ENCODE assay signal across 10 cellular contexts in the genomic region with DNA sequence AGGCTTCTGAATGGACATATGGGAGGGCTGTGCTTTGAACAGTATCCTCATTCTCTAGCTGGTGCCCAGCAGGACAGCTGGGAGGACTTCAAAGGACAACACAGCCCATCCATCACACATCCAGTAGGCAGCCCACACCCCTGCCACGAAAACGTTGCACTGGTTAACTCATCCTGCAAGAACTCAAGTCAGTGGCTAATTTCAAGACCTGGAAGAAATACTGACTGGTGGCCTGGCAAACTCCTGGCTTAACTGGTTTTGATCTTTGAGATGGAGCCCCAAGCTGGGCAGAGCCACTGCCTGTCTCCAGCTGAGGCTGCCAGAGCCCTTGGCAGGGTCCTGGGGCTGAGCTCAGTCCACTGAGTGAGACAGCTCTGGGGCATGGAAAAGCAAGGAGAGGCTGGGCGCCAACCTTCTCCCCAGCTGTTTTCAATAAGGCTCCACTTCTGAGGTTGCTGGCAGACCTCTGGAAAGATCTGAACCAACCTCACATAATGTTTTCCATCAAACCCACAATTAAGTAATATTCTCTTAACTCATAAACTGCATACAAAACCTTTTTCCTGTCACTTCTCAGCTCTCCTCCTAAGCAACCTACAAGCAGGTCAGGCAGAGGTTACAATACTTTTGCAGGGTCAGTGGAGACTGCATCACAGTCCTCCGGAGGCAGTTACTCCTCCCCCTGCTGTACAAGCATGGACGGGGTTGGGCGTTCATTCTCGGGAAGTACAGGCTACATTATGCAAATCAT.
DNase-seq lines count a peak whose midpoint lies in the region; ATAC-seq and TF ChIP-seq lines count a peak whose summit lies in the region.
"Had no signal": no experiment of that assay in that cellular context is flagged by ENCODE, and none has a peak within 500 bp of the region (broad histone marks: within the 10 kb centered on the region; RNA-seq: fewer than 3 reads in every experiment).

No MANE protein-coding gene starts in this region.

- ATAC-seq in GM19035 (IDR thresholded peaks at IDR 0.05; ENCODE audit: unreplicated experiment) (no peak), GM21619 (IDR thresholded peaks at IDR 0.05; ENCODE audit: unreplicated experiment) (no peak)
- ATAC-seq: heart left ventricle had no signal

- in situ Hi-C loops in ACHN (cut with HindIII; ENCODE audit: low pct_ligation_motif_present, low pct_unique_long_range_greater_than_20kb, low sequenced_read_pairs): no loop called here

- DNase-seq in AG09309 (ENCODE audit: low read depth): peak; percentile 97
- peak; percentile 37 for DNase-seq in NCI-H526 treated with DMSO at 0.1 percent for 48 hours (lab: John Stamatoyannopoulos, UW)
- peak; percentile 89 for DNase-seq in fibroblast of mammary gland (ENCODE audit: low read depth)
- peak in 43 of 56 donors; percentile 7 to 80 (median 56) for DNase-seq in nucleus accumbens (lab: John Stamatoyannopoulos, UW)
- no peak for DNase-seq in NCI-H345 (lab: John Stamatoyannopoulos, UW)
- DNase-seq in ACHN: no peak
- DNase-seq: heart left ventricle, SHP77 treated with DMSO at 0.1 percent for 48 hours had no signal

- TF ChIP-seq CTCF in AG09309 (IDR thresholded peaks at IDR 0.05; ENCODE audit: control insufficient read depth, insufficient read depth, low read depth, low read length, missing control alignments): no peak
- no peak for TF ChIP-seq CTCF in fibroblast of mammary gland (conservative IDR thresholded peaks at IDR 0.05; ENCODE audit: control insufficient read depth, insufficient read depth, low read depth, low read length)

- H3K4me3 ChIP-seq in AG09309 (ENCODE audit: control insufficient read depth, low read depth, low read length) (no peak overlapping the region), fibroblast of mammary gland (ENCODE audit: control insufficient read depth, low read depth, low read length) (no peak overlapping the region)
- H3K4me3 ChIP-seq: heart left ventricle had no signal

Comparison
In these comparisons a context has a peak if more than half of its experiments do, and no peak if none do; other contexts are left out.
1. DNase-seq: peak in AG09309 (single experiment), NCI-H526 treated with DMSO at 0.1 percent for 48 hours (single experiment), fibroblast of mammary gland (single experiment) and nucleus accumbens (43 of 56); none in NCI-H345 (single experiment) and ACHN (single experiment).